Comparison of ENCODE assay signal across 8 cellular contexts in genomic region chr1:184036517-184036949, GRCh38. TPM values are rescaled to one million over a fixed set of nuclear protein-coding genes. Genes with fewer than 3 reads are reported as not detected.
DNase-seq lines count a peak whose midpoint lies in the region; ATAC-seq and TF ChIP-seq lines count a peak whose summit lies in the region.

No MANE protein-coding gene starts in this region.

- no peak for TF ChIP-seq CTCF in progenitor cell of endocrine pancreas (IDR thresholded peaks at IDR 0.05; ENCODE audit: unreplicated experiment)

- ATAC-seq in GM19463 (IDR thresholded peaks at IDR 0.05; ENCODE audit: unreplicated experiment) (peak; percentile 27), left ventricle myocardium superior (peak; percentile 82)

- H3K36me3 Mint-ChIP-seq in activated naive CD8-positive, alpha-beta T cell: peaks cover 6% of the 10 kb centered on the region
- no peaks in the 10 kb centered on the region for H3K36me3 Mint-ChIP-seq in progenitor cell of endocrine pancreas (ENCODE audit: insufficient read depth)

- DNase-seq in NCI-H146 treated with DMSO at 0.1 percent for 48 hours (lab: John Stamatoyannopoulos, UW; ENCODE audit: unreplicated experiment) (peak; percentile 24), left ventricle myocardium superior (peak; percentile 72), progenitor cell of endocrine pancreas (ENCODE audit: low spot score, unreplicated experiment) (peak; percentile 20), NAMALWA (ENCODE audit: low spot score) (no peak)
- no peak for DNase-seq in activated CD4-positive, CD25-positive, alpha-beta regulatory T cell treated with anti-CD3 and anti-CD28 coated beads, Interleukin-2, amount 50 U/mL, for 72 hours

- H3K4me3 Mint-ChIP-seq in activated naive CD8-positive, alpha-beta T cell: peak overlapping the region; percentile 62
- peak overlapping the region; percentile 63 for H3K4me3 Mint-ChIP-seq in progenitor cell of endocrine pancreas (ENCODE audit: low read depth)

- H3K4me3 ChIP-seq in BLaER1 treated with 17β-estradiol and CSF1 and Interleukin-3, amounts not matched to agents 10 nM and 100 nM: peak overlapping the region; percentile 57 to 72 (median 66)

- peak overlapping the region; percentile 89 to 99 (median 98) for H3K4me2 ChIP-seq in BLaER1 treated with 17β-estradiol and CSF1 and Interleukin-3, amounts not matched to agents 10 nM and 100 nM

- intact Hi-C loops in left ventricle myocardium superior (cut with micrococcal nuclease): no loop called here

- peaks cover 48% of the 10 kb centered on the region for H3K27me3 Mint-ChIP-seq in activated naive CD8-positive, alpha-beta T cell
- peaks cover 76% of the 10 kb centered on the region for H3K27me3 Mint-ChIP-seq in progenitor cell of endocrine pancreas

- no peak overlapping the region for H3K27ac Mint-ChIP-seq in activated naive CD8-positive, alpha-beta T cell
- no peak overlapping the region for H3K27ac Mint-ChIP-seq in progenitor cell of endocrine pancreas

- H3K27me3 ChIP-seq in BLaER1 treated with 17β-estradiol and CSF1 and Interleukin-3, amounts not matched to agents 10 nM and 100 nM: peaks cover 54 to 70% (median 62%) of the 10 kb centered on the region in 11 experiments

- peaks cover 13% of the 10 kb centered on the region for H3K4me1 Mint-ChIP-seq in activated naive CD8-positive, alpha-beta T cell (ENCODE audit: low read depth)
- no peaks in the 10 kb centered on the region for H3K4me1 Mint-ChIP-seq in progenitor cell of endocrine pancreas (ENCODE audit: low read depth)

- no peaks in the 10 kb centered on the region for H3K9me3 Mint-ChIP-seq in activated naive CD8-positive, alpha-beta T cell (ENCODE audit: low read depth)
- no peaks in the 10 kb centered on the region for H3K9me3 Mint-ChIP-seq in progenitor cell of endocrine pancreas (ENCODE audit: low read depth)

- peaks cover 13 to 21% (median 18%) of the 10 kb centered on the region in 10 experiments; a peak in 17 of 20 replicates for H3K4me1 ChIP-seq in BLaER1 treated with 17β-estradiol and CSF1 and Interleukin-3, amounts not matched to agents 10 nM and 100 nM

- peaks cover 0 to 18% (median 0%) of the 10 kb centered on the region in 11 experiments; a peak in 2 of 22 replicates for H4K20me1 ChIP-seq in BLaER1 treated with 17β-estradiol and CSF1 and Interleukin-3, amounts not matched to agents 10 nM and 100 nM

- peak overlapping the region in 3 of 11 experiments; percentile 37 to 46 (median 39); a peak in 2 of 22 replicates for H3K27ac ChIP-seq in BLaER1 treated with 17β-estradiol and CSF1 and Interleukin-3, amounts not matched to agents 10 nM and 100 nM

- peak overlapping the region; percentile 36 to 77 (median 64); a peak in 21 of 22 replicates for H3K9ac ChIP-seq in BLaER1 treated with 17β-estradiol and CSF1 and Interleukin-3, amounts not matched to agents 10 nM and 100 nM

- 0 out of 22 replicates have a peak, but pooled peaks cover 0 to 6% (median 0%) of the 10 kb centered on the region in 11 experiments for H3K9me3 ChIP-seq in BLaER1 treated with 17β-estradiol and CSF1 and Interleukin-3, amounts not matched to agents 10 nM and 100 nM (replicated peaks in 1 of 11)

- no peaks in the 10 kb centered on the region for H3K36me3 ChIP-seq in BLaER1 treated with 17β-estradiol and CSF1 and Interleukin-3, amounts not matched to agents 10 nM and 100 nM

RNA-seq across cellular contexts. Expression of gene COLGALT2, which starts 1.0 kb away (rescaled TPM):
- total RNA-seq in left ventricle myocardium superior (5.4 TPM), progenitor cell of endocrine pancreas (1.6 and 1.7 TPM in 2 replicates)

RNA-seq across cellular contexts. Expression of gene TSEN15, which starts 15.0 kb away (rescaled TPM):
- total RNA-seq in left ventricle myocardium superior (27.2 TPM), progenitor cell of endocrine pancreas (22.4 and 23.7 TPM in 2 replicates)

Comparison
In these comparisons a context has a peak if more than half of its experiments do, and no peak if none do; other contexts are left out.
1. DNase-seq: peak in NCI-H146 treated with DMSO at 0.1 percent for 48 hours (single experiment), left ventricle myocardium superior (single experiment) and progenitor cell of endocrine pancreas (single experiment); none in NAMALWA (single experiment) and activated CD4-positive, CD25-positive, alpha-beta regulatory T cell treated with anti-CD3 and anti-CD28 coated beads, Interleukin-2, amount 50 U/mL, for 72 hours (single experiment).